In the genomic region with DNA sequence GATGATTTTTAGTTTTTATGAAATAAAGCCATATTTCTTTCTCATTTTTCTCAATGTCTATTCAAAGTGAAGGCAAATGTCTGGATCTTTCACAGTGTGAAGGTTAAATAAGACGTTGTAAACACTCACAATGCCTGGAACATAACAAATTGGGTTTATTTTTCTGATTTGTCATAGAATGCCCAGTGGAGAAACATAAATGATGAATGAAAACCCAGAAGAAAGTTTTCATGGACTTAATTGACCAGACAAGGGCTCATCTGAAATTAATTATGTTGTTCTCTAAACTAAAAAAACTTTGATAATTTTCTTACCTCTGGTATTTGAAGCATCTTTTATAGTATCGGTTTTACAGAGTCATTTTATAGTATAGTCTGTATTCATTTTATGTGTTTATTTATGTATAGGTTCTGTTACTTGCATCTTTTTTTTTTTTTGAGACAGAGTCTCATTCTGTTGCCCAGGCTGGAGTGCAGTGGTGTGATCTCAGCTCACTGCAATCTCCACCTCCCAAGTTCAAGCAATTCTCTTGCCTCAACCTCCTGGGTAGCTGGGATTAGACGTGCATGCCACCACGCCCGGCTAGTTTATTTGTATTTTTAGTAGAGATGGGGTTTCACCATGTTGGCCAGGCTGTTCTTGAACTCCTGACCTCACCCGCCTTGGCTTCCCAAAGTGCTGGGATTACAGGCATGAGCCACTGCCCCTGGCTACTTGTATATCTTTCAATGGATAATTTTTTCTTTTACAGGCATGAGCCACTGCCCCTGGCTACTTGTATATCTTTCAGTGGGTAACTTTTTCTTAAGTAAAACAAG, we compare ENCODE assay signal across 13 cellular contexts.
"Had no signal": no experiment of that assay in that cellular context is flagged by ENCODE, and none has a peak within 500 bp of the region (broad histone marks: within the 10 kb centered on the region; RNA-seq: fewer than 3 reads in every experiment).

No MANE protein-coding gene starts in this region.

- H3K4me1 Mint-ChIP-seq: activated naive CD4-positive, alpha-beta T cell treated with anti-CD3 and anti-CD28 coated beads, Interleukin-2, amount 50 U/mL, for 24 hours; naive thymus-derived CD4-positive, alpha-beta T cell; stimulated activated naive CD8-positive, alpha-beta T cell treated with anti-CD3 and anti-CD28 coated beads, Interleukin-15, amount 100 ng/mL, for 72 hours had no signal

- H3K9me3 Mint-ChIP-seq: neural progenitor cell had no signal

- H3K36me3 Mint-ChIP-seq: activated naive CD4-positive, alpha-beta T cell treated with anti-CD3 and anti-CD28 coated beads, Interleukin-2, amount 50 U/mL, for 24 hours; naive thymus-derived CD4-positive, alpha-beta T cell; neural progenitor cell had no signal

- H3K4me3 Mint-ChIP-seq: activated naive CD4-positive, alpha-beta T cell treated with anti-CD3 and anti-CD28 coated beads, Interleukin-2, amount 50 U/mL, for 24 hours; memory B cell; naive thymus-derived CD4-positive, alpha-beta T cell; neural progenitor cell; stimulated activated naive CD8-positive, alpha-beta T cell treated with anti-CD3 and anti-CD28 coated beads, Interleukin-15, amount 100 ng/mL, for 72 hours had no signal

- DNase-seq: activated CD4-positive, CD25-positive, alpha-beta regulatory T cell treated with anti-CD3 and anti-CD28 coated beads, Interleukin-2, amount 50 U/mL, for 72 hours; activated gamma-delta T cell; heart right ventricle; mucosa of descending colon; naive thymus-derived CD4-positive, alpha-beta T cell; ovary; right lobe of liver; stimulated activated CD4-positive, alpha-beta T cell treated with anti-CD3 and anti-CD28 coated beads, Interleukin-4, amount 100 ng/mL, for 1 hour; stimulated activated naive CD8-positive, alpha-beta T cell treated with anti-CD3 and anti-CD28 coated beads, Interleukin-15, amount 100 ng/mL, for 72 hours; trophoblast cell had no signal

- H3K27me3 Mint-ChIP-seq: activated naive CD4-positive, alpha-beta T cell treated with anti-CD3 and anti-CD28 coated beads, Interleukin-2, amount 50 U/mL, for 24 hours; stimulated activated naive CD8-positive, alpha-beta T cell treated with anti-CD3 and anti-CD28 coated beads, Interleukin-15, amount 100 ng/mL, for 72 hours had no signal

- H3K27ac Mint-ChIP-seq: activated naive CD4-positive, alpha-beta T cell treated with anti-CD3 and anti-CD28 coated beads, Interleukin-2, amount 50 U/mL, for 24 hours; memory B cell; naive thymus-derived CD4-positive, alpha-beta T cell; neural progenitor cell; stimulated activated naive CD8-positive, alpha-beta T cell treated with anti-CD3 and anti-CD28 coated beads, Interleukin-15, amount 100 ng/mL, for 72 hours had no signal
